Comparison of ENCODE assay signal across 27 cellular contexts in the genomic region with DNA sequence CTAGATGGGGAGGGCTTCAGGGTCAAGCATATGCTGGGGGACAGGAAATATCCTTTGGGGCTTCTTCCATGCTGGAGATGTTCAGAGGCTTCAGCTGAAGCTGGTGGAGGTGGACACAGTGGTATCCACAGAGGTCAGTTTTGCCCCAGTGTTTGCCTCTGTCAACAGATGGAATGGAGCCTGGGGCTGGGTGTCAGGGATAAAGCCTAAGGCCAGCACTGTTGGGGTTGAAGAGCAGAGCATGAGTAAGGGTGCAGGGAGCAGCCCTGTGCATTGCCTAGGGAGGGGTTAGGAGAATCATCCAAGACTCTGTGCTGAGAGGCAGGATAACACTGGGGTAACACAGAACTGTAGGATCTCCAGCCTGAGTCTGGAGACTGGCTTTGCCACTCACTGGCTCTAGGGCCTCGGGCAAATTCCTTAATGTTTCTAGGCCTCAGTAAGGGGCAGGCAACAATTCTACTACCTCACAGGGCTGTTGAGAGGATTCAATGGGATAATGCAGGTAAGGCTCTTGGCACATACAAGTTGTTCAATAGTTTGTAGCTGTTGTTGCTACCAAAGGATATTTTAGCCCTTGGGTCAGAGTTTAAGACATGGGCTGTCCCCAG. TPM values are rescaled to one million over a fixed set of nuclear protein-coding genes. Genes with fewer than 3 reads are reported as not detected.
DNase-seq lines count a peak whose midpoint lies in the region; ATAC-seq, FAIRE-seq and TF ChIP-seq lines count a peak whose summit lies in the region.
"Had no signal": no experiment of that assay in that cellular context is flagged by ENCODE, and none has a peak within 500 bp of the region (broad histone marks: within the 10 kb centered on the region; RNA-seq: fewer than 3 reads in every experiment).

No MANE protein-coding gene starts in this region.

- H3K4me1 ChIP-seq in liver (ENCODE audit: control insufficient read depth in 4 of 4, insufficient read depth in 4 of 4, low read length in 3 of 4): peaks cover 25 to 60% (median 54%) of the 10 kb centered on the region in 4 donors
- H3K4me1 ChIP-seq in HepG2 (ENCODE audit: insufficient read depth, low read length): no peaks in the 10 kb centered on the region
- peaks cover 11% of the 10 kb centered on the region for H3K4me1 ChIP-seq in astrocyte (ENCODE audit: insufficient read depth, low read length)
- peaks cover 11% of the 10 kb centered on the region for H3K4me1 ChIP-seq in smooth muscle cell (ENCODE audit: low read depth)
- H3K4me1 ChIP-seq in MM.1S (ENCODE audit: low read length): peaks cover 5% of the 10 kb centered on the region; the same call in 1 of the 2 replicates
- H3K4me1 ChIP-seq: body of pancreas, esophagus squamous epithelium, HAP-1, testis had no signal

- TF ChIP-seq POLR2A in HepG2 (IDR thresholded peaks at IDR 0.05; ENCODE audit: insufficient read depth in 1 of 2, low read depth in 2 of 2, low read length in 2 of 2): no peak

- no TSS peak for BruUV-seq in HepG2 (replicated peaks; lab: Mats Ljungman, UMichigan)

- intact Hi-C loops in HepG2 (cut with micrococcal nuclease; ENCODE audit: unreplicated experiment): no loop called here

- POLR2A ChIA-PET in HepG2 (lab: Yijun Ruan, JAX): no interaction called here

- H3K36me3 ChIP-seq in liver (ENCODE audit: control insufficient read depth in 4 of 4, insufficient read depth in 3 of 4, low read depth in 1 of 4, low read length in 3 of 4) (no peaks in the 10 kb centered on the region), HepG2 (replicated peaks in 1 of 2; ENCODE audit: control insufficient read depth in 1 of 2, insufficient read depth in 2 of 2, low read length in 2 of 2) (no peaks in the 10 kb centered on the region), astrocyte (ENCODE audit: insufficient read depth, low read length) (no peaks in the 10 kb centered on the region), smooth muscle cell (ENCODE audit: low read depth) (no peaks in the 10 kb centered on the region), MM.1S (replicated peaks; ENCODE audit: insufficient read depth, low read length) (no peaks in the 10 kb centered on the region)
- H3K36me3 ChIP-seq: BLaER1, esophagus squamous epithelium, HAP-1, spleen had no signal

- H3K27ac ChIP-seq in liver (ENCODE audit: low read depth in 1 of 2, low read length in 2 of 2) (peak overlapping the region in 1 of 2 donors; percentile 35), HepG2 (ENCODE audit: extremely low read length, insufficient read depth, low read length) (no peak overlapping the region), astrocyte (ENCODE audit: low read depth, low read length) (no peak overlapping the region), smooth muscle cell (ENCODE audit: low read depth) (peak overlapping the region; percentile 70), MM.1S (ENCODE audit: low read length) (no peak overlapping the region)
- H3K27ac ChIP-seq: BLaER1, body of pancreas, esophagus squamous epithelium, RWPE1, spleen, testis had no signal

- TF ChIP-seq CTCF in liver (IDR thresholded peaks at IDR 0.05; ENCODE audit: low read depth, low read length, missing input control) (no peak), HepG2 (CRISPR knock-in tag; IDR thresholded peaks at IDR 0.05) (no peak), astrocyte (IDR thresholded peaks at IDR 0.05; ENCODE audit: insufficient read depth, low read depth, low read length) (no peak), smooth muscle cell (IDR thresholded peaks at IDR 0.05; ENCODE audit: borderline replicate concordance, insufficient read depth, poor library complexity, severe bottlenecking) (no peak), MM.1S (IDR thresholded peaks at IDR 0.05; ENCODE audit: low read length) (no peak)

- DNase-seq in HepG2 (ENCODE audit: low spot score): no peak
- no peak for DNase-seq in astrocyte (ENCODE audit: low read depth)
- DNase-seq in left lobe of liver (ENCODE audit: low spot score): peak; percentile 78
- DNase-seq in smooth muscle cell (lab: John Stamatoyannopoulos, UW; ENCODE audit: unreplicated experiment): no peak
- no peak for DNase-seq in NCI-H1930 (lab: John Stamatoyannopoulos, UW)
- DNase-seq in AG08396 (ENCODE audit: low spot score): no peak
- DNase-seq in MM.1S: no peak
- DNase-seq: activated CD4-positive, alpha-beta T cell treated with anti-CD3 and anti-CD28 coated beads, Interleukin-2, amount 50 U/mL, for 48 hours; activated naive CD8-positive, alpha-beta T cell treated with anti-CD3 and anti-CD28 coated beads, Interleukin-2, amount 50 U/mL, for 24 hours; effector CD8-positive, alpha-beta T cell; esophagus squamous epithelium; NCI-H1105; NCI-H2029; NCI-H2227 treated with DMSO at 0.1 percent for 48 hours; NCI-H774; spleen; stimulated activated CD4-positive, alpha-beta T cell treated with anti-CD3 and anti-CD28 coated beads, Interleukin-4, amount 100 ng/mL, for 1 hour; stimulated activated naive CD4-positive, alpha-beta T cell; testis had no signal

- TF ChIP-seq RAD21 in liver (IDR thresholded peaks at IDR 0.05) (no peak), HepG2 (CRISPR knock-in tag; IDR thresholded peaks at IDR 0.05) (no peak)

- no peak overlapping the region for H3K9ac ChIP-seq in liver (ENCODE audit: low read depth in 1 of 2, low read length in 2 of 2)
- H3K9ac ChIP-seq in HepG2 (ENCODE audit: insufficient read depth, low read depth, low read length): no peak overlapping the region
- H3K9ac ChIP-seq in astrocyte (ENCODE audit: low read length): no peak overlapping the region
- no peak overlapping the region for H3K9ac ChIP-seq in smooth muscle cell (ENCODE audit: low read depth)
- no peak overlapping the region for H3K9ac ChIP-seq in MM.1S (ENCODE audit: low read length)
- H3K9ac ChIP-seq: BLaER1 had no signal

- H3K27me3 ChIP-seq in liver (ENCODE audit: control insufficient read depth in 4 of 4, insufficient read depth in 4 of 4, low read length in 3 of 4): no peaks in the 10 kb centered on the region
- no peaks in the 10 kb centered on the region; a peak in 1 of 5 replicates for H3K27me3 ChIP-seq in HepG2 (ENCODE audit: control insufficient read depth in 1 of 2, insufficient read depth in 2 of 2, low read length in 2 of 2)
- H3K27me3 ChIP-seq in astrocyte (ENCODE audit: insufficient read depth, low read length): no peaks in the 10 kb centered on the region
- H3K27me3 ChIP-seq in smooth muscle cell (ENCODE audit: low read depth): no peaks in the 10 kb centered on the region
- H3K27me3 ChIP-seq in MM.1S (replicated peaks; ENCODE audit: insufficient read depth, low read length): no peaks in the 10 kb centered on the region
- H3K27me3 ChIP-seq: BLaER1, body of pancreas, esophagus squamous epithelium, spleen, testis had no signal

- FAIRE-seq in HepG2 (lab: Jason Lieb, UNC) (no peak), astrocyte (lab: Jason Lieb, UNC) (peak; percentile 37)
- FAIRE-seq: GM12878 had no signal

- no peaks in the 10 kb centered on the region for H3K9me3 ChIP-seq in liver (ENCODE audit: control insufficient read depth in 4 of 4, low read length in 3 of 4)
- H3K9me3 ChIP-seq in HepG2 (ENCODE audit: low read length): no peaks in the 10 kb centered on the region
- H3K9me3 ChIP-seq in astrocyte (ENCODE audit: insufficient read depth, low read depth, low read length): no peaks in the 10 kb centered on the region
- H3K9me3 ChIP-seq in smooth muscle cell (replicated peaks; ENCODE audit: low read depth): no peaks in the 10 kb centered on the region
- no peaks in the 10 kb centered on the region for H3K9me3 ChIP-seq in MM.1S (replicated peaks; ENCODE audit: insufficient read depth, low read length)
- H3K9me3 ChIP-seq: body of pancreas, esophagus squamous epithelium, HAP-1, testis had no signal

- TF ChIP-seq EP300 in HepG2 (IDR thresholded peaks at IDR 0.05; ENCODE audit: low read depth in 2 of 2, low read length in 2 of 2) (no peak), HepG2 (CRISPR knock-in tag; IDR thresholded peaks at IDR 0.05; ENCODE audit: borderline replicate concordance) (no peak)

- peaks cover 6% of the 10 kb centered on the region for H3F3A ChIP-seq in smooth muscle cell (ENCODE audit: low read depth)
- no peaks in the 10 kb centered on the region for H3F3A ChIP-seq in MM.1S (ENCODE audit: insufficient read depth, low read length)

- H3K4me2 ChIP-seq in HepG2 (ENCODE audit: low read depth, low read length) (no peak overlapping the region), astrocyte (ENCODE audit: low read length) (peak overlapping the region; percentile 46), smooth muscle cell (peak overlapping the region; percentile 54), MM.1S (ENCODE audit: low read depth, low read length) (no peak overlapping the region)
- H3K4me2 ChIP-seq: BLaER1 had no signal

- H3K4me3 ChIP-seq in liver (ENCODE audit: low read depth in 1 of 3, low read length in 3 of 3) (no peak overlapping the region), HepG2 (replicated peaks in 1 of 3; ENCODE audit: insufficient read depth in 1 of 3, low read depth in 2 of 3, low read length in 3 of 3) (no peak overlapping the region), astrocyte (ENCODE audit: insufficient read depth, low read depth, low read length) (no peak overlapping the region), smooth muscle cell (no peak overlapping the region), MM.1S (ENCODE audit: low read length) (no peak overlapping the region)
- H3K4me3 ChIP-seq: BLaER1, body of pancreas, esophagus squamous epithelium, GM12878, HAP-1, spleen, testis had no signal

- H4K20me1 ChIP-seq in HepG2 (ENCODE audit: insufficient read depth, low read length) (no peaks in the 10 kb centered on the region), astrocyte (ENCODE audit: insufficient read depth, low read length) (no peaks in the 10 kb centered on the region), smooth muscle cell (ENCODE audit: low read depth) (no peaks in the 10 kb centered on the region), MM.1S (ENCODE audit: insufficient read depth, low read length) (no peaks in the 10 kb centered on the region)
- H4K20me1 ChIP-seq: BLaER1 had no signal

- H3K36me3 Mint-ChIP-seq in astrocyte (ENCODE audit: low read depth, unreplicated experiment): peaks cover 2% of the 10 kb centered on the region

- CTCF ChIA-PET in HepG2 (lab: Yijun Ruan, JAX; ENCODE audit: low intra/inter-chr PET ratio, low total read pairs): no interaction called here

- WGBS in liver: 89% methylated on average over 1 of the region's 1 CpG
- 60% methylated on average over 1 of the region's 1 CpG for WGBS in HepG2 (ENCODE audit: low lambda C conversion rate)
- WGBS in smooth muscle cell (ENCODE audit: low lambda C conversion rate): 46% methylated on average over 1 of the region's 1 CpG

- peaks cover 7% of the 10 kb centered on the region for H3K27me3 Mint-ChIP-seq in astrocyte (ENCODE audit: low read depth, unreplicated experiment)
- H3K27me3 Mint-ChIP-seq: activated naive CD8-positive, alpha-beta T cell treated with anti-CD3 and anti-CD28 coated beads, Interleukin-2, amount 50 U/mL, for 24 hours had no signal

- H3K4me3 Mint-ChIP-seq in astrocyte (ENCODE audit: unreplicated experiment): no peak overlapping the region
- H3K4me3 Mint-ChIP-seq: activated naive CD8-positive, alpha-beta T cell treated with anti-CD3 and anti-CD28 coated beads, Interleukin-2, amount 50 U/mL, for 24 hours had no signal

- no peaks in the 10 kb centered on the region for H3K9me2 ChIP-seq in MM.1S (replicated peaks; ENCODE audit: insufficient read depth, low read length)

- ATAC-seq in HepG2: no peak
- peak; percentile 50 for ATAC-seq in left lobe of liver
- ATAC-seq: activated naive CD8-positive, alpha-beta T cell treated with anti-CD3 and anti-CD28 coated beads, Interleukin-2, amount 50 U/mL, for 24 hours; body of pancreas; GM12878 had no signal

- no peaks in the 10 kb centered on the region for H3K9me3 Mint-ChIP-seq in astrocyte (ENCODE audit: unreplicated experiment)
- H3K9me3 Mint-ChIP-seq: activated naive CD8-positive, alpha-beta T cell treated with anti-CD3 and anti-CD28 coated beads, Interleukin-2, amount 50 U/mL, for 24 hours had no signal

- no peaks in the 10 kb centered on the region for H3K79me2 ChIP-seq in HepG2 (ENCODE audit: insufficient read depth, low read length)
- no peaks in the 10 kb centered on the region for H3K79me2 ChIP-seq in astrocyte (ENCODE audit: insufficient read depth, low read length)
- H3K79me2 ChIP-seq in smooth muscle cell (ENCODE audit: low read depth): no peaks in the 10 kb centered on the region
- no peaks in the 10 kb centered on the region for H3K79me2 ChIP-seq in MM.1S (ENCODE audit: low read length)

- no peak overlapping the region for H2AFZ ChIP-seq in HepG2 (ENCODE audit: low read length)
- no peak overlapping the region for H2AFZ ChIP-seq in astrocyte (ENCODE audit: low read depth, low read length)
- H2AFZ ChIP-seq in smooth muscle cell (ENCODE audit: low read depth): no peak overlapping the region
- H2AFZ ChIP-seq in MM.1S (ENCODE audit: low read length): no peak overlapping the region

- peaks cover 27% of the 10 kb centered on the region for H3K4me1 Mint-ChIP-seq in astrocyte (ENCODE audit: low read depth, unreplicated experiment)

- in situ Hi-C loops in HepG2 (cut with HindIII; ENCODE audit: extremely low pct_ligation_motif_present, low pct_unique_long_range_greater_than_20kb): no loop called here

- peak overlapping the region; percentile 86 for H3K27ac Mint-ChIP-seq in astrocyte (ENCODE audit: unreplicated experiment)
- H3K27ac Mint-ChIP-seq: activated naive CD8-positive, alpha-beta T cell treated with anti-CD3 and anti-CD28 coated beads, Interleukin-2, amount 50 U/mL, for 24 hours had no signal

RNA-seq across cellular contexts. Expression of a gene that starts 21.8 kb away (rescaled TPM):
- not detected for total RNA-seq in liver
- polyA plus RNA-seq in liver: not detected
- 1.7 and 1.8 TPM in 2 replicates for total RNA-seq in HepG2 (2016; rRNA removed; fragmentation: Illumina TruSeq; extraction: Trizol)
- total RNA-seq in HepG2 (2016; cell fraction: cytosol; rRNA removed; fragmentation: Illumina TruSeq; extraction: Trizol; ENCODE audit: low read depth): 0.62 TPM in 1 of 2 replicates, not detected in the other
- 0.56 and 1.0 TPM in 2 replicates for total RNA-seq in HepG2 (2016; cell fraction: insoluble cytoplasmic fraction; rRNA removed; fragmentation: Illumina TruSeq; extraction: Trizol)
- 0.34 TPM in 1 of 2 replicates, not detected in the other for total RNA-seq in HepG2 (2016; cell fraction: membrane; rRNA removed; fragmentation: Illumina TruSeq; extraction: Trizol)
- total RNA-seq in HepG2 (2016; cell fraction: nucleus; rRNA removed; fragmentation: Illumina TruSeq; extraction: Trizol): not detected in 2 replicates
- not detected in 2 replicates for polyA plus RNA-seq in HepG2 (2011; rRNA removed)
- 0.18 TPM in 1 of 2 replicates, not detected in the other for polyA plus RNA-seq in HepG2 (2011; cell fraction: cytosol; rRNA removed)
- 1.1 TPM in 1 of 2 replicates, not detected in the other for polyA plus RNA-seq in HepG2 (2011; cell fraction: nucleus; rRNA removed)
- polyA plus RNA-seq in HepG2 (2012): not detected in 2 replicates
- 0.51 TPM in 1 of 2 replicates, not detected in the other for polyA plus RNA-seq in HepG2 (2016; cell fraction: cytosol; fragmentation: Illumina TruSeq; extraction: Trizol; ENCODE audit: low read depth)
- 1.1 and 2.1 TPM in 2 replicates for polyA plus RNA-seq in HepG2 (2016; cell fraction: insoluble cytoplasmic fraction; fragmentation: Illumina TruSeq; extraction: Trizol; ENCODE audit: low read depth)
- polyA plus RNA-seq in HepG2 (2016; cell fraction: membrane; fragmentation: Illumina TruSeq; extraction: Trizol; ENCODE audit: low read depth): not detected in 2 replicates
- not detected in 2 replicates for polyA plus RNA-seq in HepG2 (2016; cell fraction: nucleus; fragmentation: Illumina TruSeq; extraction: Trizol; ENCODE audit: insufficient read depth, low read depth)
- not detected in 2 replicates for polyA minus RNA-seq in HepG2 (2011; rRNA and poly(A)+ RNA removed; ENCODE audit: low replicate concordance)
- not detected in 2 replicates for polyA minus RNA-seq in HepG2 (2011; cell fraction: cytosol; rRNA and poly(A)+ RNA removed)
- not detected in 2 replicates for polyA minus RNA-seq in HepG2 (2011; cell fraction: nucleus; rRNA and poly(A)+ RNA removed)
- total RNA-seq in astrocyte: 60.0 and 63.0 TPM in 2 replicates
- total RNA-seq in left lobe of liver: not detected
- total RNA-seq in smooth muscle cell: 39.0 and 95.1 TPM in 2 replicates
- 35.8 and 77.7 TPM in 2 replicates for polyA plus RNA-seq in smooth muscle cell
- total RNA-seq: A673, body of pancreas, esophagus squamous epithelium, GM12878, myocyte had no signal

RNA-seq across cellular contexts. Expression of a gene that starts 26.3 kb away (rescaled TPM):
- total RNA-seq in liver: under 1 TPM; 0.09 to 0.67 TPM
- polyA plus RNA-seq in liver: 10 to 100 TPM in 1 of 2 donors, under 1 TPM in 1; 0.22 to 12.7 TPM
- total RNA-seq in HepG2 (2016; rRNA removed; fragmentation: Illumina TruSeq; extraction: Trizol): not detected in 2 replicates
- not detected in 2 replicates for total RNA-seq in HepG2 (2016; cell fraction: cytosol; rRNA removed; fragmentation: Illumina TruSeq; extraction: Trizol; ENCODE audit: low read depth)
- not detected in 2 replicates for total RNA-seq in HepG2 (2016; cell fraction: insoluble cytoplasmic fraction; rRNA removed; fragmentation: Illumina TruSeq; extraction: Trizol)
- not detected in 2 replicates for total RNA-seq in HepG2 (2016; cell fraction: membrane; rRNA removed; fragmentation: Illumina TruSeq; extraction: Trizol)
- total RNA-seq in HepG2 (2016; cell fraction: nucleus; rRNA removed; fragmentation: Illumina TruSeq; extraction: Trizol): not detected in 2 replicates
- polyA plus RNA-seq in HepG2 (2011; rRNA removed): not detected in 2 replicates
- not detected in 2 replicates for polyA plus RNA-seq in HepG2 (2011; cell fraction: cytosol; rRNA removed)
- polyA plus RNA-seq in HepG2 (2011; cell fraction: nucleus; rRNA removed): not detected in 2 replicates
- polyA plus RNA-seq in HepG2 (2012): 0.55 TPM in 1 of 2 replicates, not detected in the other
- not detected in 2 replicates for polyA plus RNA-seq in HepG2 (2016; cell fraction: cytosol; fragmentation: Illumina TruSeq; extraction: Trizol; ENCODE audit: low read depth)
- polyA plus RNA-seq in HepG2 (2016; cell fraction: insoluble cytoplasmic fraction; fragmentation: Illumina TruSeq; extraction: Trizol; ENCODE audit: low read depth): not detected in 2 replicates
- not detected in 2 replicates for polyA plus RNA-seq in HepG2 (2016; cell fraction: membrane; fragmentation: Illumina TruSeq; extraction: Trizol; ENCODE audit: low read depth)
- polyA plus RNA-seq in HepG2 (2016; cell fraction: nucleus; fragmentation: Illumina TruSeq; extraction: Trizol; ENCODE audit: insufficient read depth, low read depth): not detected in 2 replicates
- polyA minus RNA-seq in HepG2 (2011; rRNA and poly(A)+ RNA removed; ENCODE audit: low replicate concordance): not detected in 2 replicates
- polyA minus RNA-seq in HepG2 (2011; cell fraction: cytosol; rRNA and poly(A)+ RNA removed): not detected in 2 replicates
- not detected in 2 replicates for polyA minus RNA-seq in HepG2 (2011; cell fraction: nucleus; rRNA and poly(A)+ RNA removed)
- 0.24 TPM in 1 of 2 replicates, not detected in the other for total RNA-seq in astrocyte
- 1.7 TPM for total RNA-seq in left lobe of liver
- total RNA-seq in smooth muscle cell: 1.6 and 2.7 TPM in 2 replicates
- 5.5 and 7.3 TPM in 2 replicates for polyA plus RNA-seq in smooth muscle cell
- total RNA-seq: A673, GM12878 had no signal

RNA-seq across cellular contexts. Expression of a gene that starts 37.9 kb away (rescaled TPM):
- total RNA-seq in liver: 10 to 100 TPM; 21.8 to 22.0 TPM
- polyA plus RNA-seq in liver: 10 to 100 TPM in 1 of 2 donors, 1 to 10 TPM in 1; 8.1 to 20.3 TPM
- total RNA-seq in HepG2 (2016; rRNA removed; fragmentation: Illumina TruSeq; extraction: Trizol): 52.2 and 59.0 TPM in 2 replicates
- 32.5 and 39.5 TPM in 2 replicates for total RNA-seq in HepG2 (2016; cell fraction: cytosol; rRNA removed; fragmentation: Illumina TruSeq; extraction: Trizol; ENCODE audit: low read depth)
- 50.3 and 53.4 TPM in 2 replicates for total RNA-seq in HepG2 (2016; cell fraction: insoluble cytoplasmic fraction; rRNA removed; fragmentation: Illumina TruSeq; extraction: Trizol)
- 72.2 and 82.9 TPM in 2 replicates for total RNA-seq in HepG2 (2016; cell fraction: membrane; rRNA removed; fragmentation: Illumina TruSeq; extraction: Trizol)
- 29.8 and 32.8 TPM in 2 replicates for total RNA-seq in HepG2 (2016; cell fraction: nucleus; rRNA removed; fragmentation: Illumina TruSeq; extraction: Trizol)
- 60.3 and 65.6 TPM in 2 replicates for polyA plus RNA-seq in HepG2 (2011; rRNA removed)
- 59.3 and 64.4 TPM in 2 replicates for polyA plus RNA-seq in HepG2 (2011; cell fraction: cytosol; rRNA removed)
- 71.8 and 75.7 TPM in 2 replicates for polyA plus RNA-seq in HepG2 (2011; cell fraction: nucleus; rRNA removed)
- polyA plus RNA-seq in HepG2 (2012): 36.1 and 46.4 TPM in 2 replicates
- polyA plus RNA-seq in HepG2 (2016; cell fraction: cytosol; fragmentation: Illumina TruSeq; extraction: Trizol; ENCODE audit: low read depth): 51.9 and 71.1 TPM in 2 replicates
- polyA plus RNA-seq in HepG2 (2016; cell fraction: insoluble cytoplasmic fraction; fragmentation: Illumina TruSeq; extraction: Trizol; ENCODE audit: low read depth): 67.7 and 77.1 TPM in 2 replicates
- 72.0 and 86.2 TPM in 2 replicates for polyA plus RNA-seq in HepG2 (2016; cell fraction: membrane; fragmentation: Illumina TruSeq; extraction: Trizol; ENCODE audit: low read depth)
- 65.4 and 71.2 TPM in 2 replicates for polyA plus RNA-seq in HepG2 (2016; cell fraction: nucleus; fragmentation: Illumina TruSeq; extraction: Trizol; ENCODE audit: insufficient read depth, low read depth)
- 55.8 and 105 TPM in 2 replicates for polyA minus RNA-seq in HepG2 (2011; rRNA and poly(A)+ RNA removed; ENCODE audit: low replicate concordance)
- 19.1 and 20.7 TPM in 2 replicates for polyA minus RNA-seq in HepG2 (2011; cell fraction: cytosol; rRNA and poly(A)+ RNA removed)
- 38.1 and 44.4 TPM in 2 replicates for polyA minus RNA-seq in HepG2 (2011; cell fraction: nucleus; rRNA and poly(A)+ RNA removed)
- 215 and 216 TPM in 2 replicates for total RNA-seq in astrocyte
- total RNA-seq in left lobe of liver: 19.9 TPM
- total RNA-seq in smooth muscle cell: 64.2 and 95.9 TPM in 2 replicates
- polyA plus RNA-seq in smooth muscle cell: 86.5 and 87.4 TPM in 2 replicates

RNA-seq across cellular contexts. Expression of a gene that starts 39.5 kb away (rescaled TPM):
- total RNA-seq in liver (10 to 100 TPM; 53.9 to 85.0 TPM), HepG2 (2016; rRNA removed; fragmentation: Illumina TruSeq; extraction: Trizol) (87.6 and 98.8 TPM in 2 replicates), astrocyte (59.9 and 67.7 TPM in 2 replicates), left lobe of liver (78.3 TPM), smooth muscle cell (45.5 and 49.1 TPM in 2 replicates)
- polyA plus RNA-seq in liver (100 to 1,000 TPM in 1 of 2 donors, 10 to 100 TPM in 1; 85.7 to 101 TPM), HepG2 (2011; rRNA removed) (86.7 and 95.1 TPM in 2 replicates), smooth muscle cell (133 and 151 TPM in 2 replicates)
- 118 and 152 TPM in 2 replicates for total RNA-seq in HepG2 (2016; cell fraction: cytosol; rRNA removed; fragmentation: Illumina TruSeq; extraction: Trizol; ENCODE audit: low read depth)
- 74.7 and 95.4 TPM in 2 replicates for total RNA-seq in HepG2 (2016; cell fraction: insoluble cytoplasmic fraction; rRNA removed; fragmentation: Illumina TruSeq; extraction: Trizol)
- 139 and 187 TPM in 2 replicates for total RNA-seq in HepG2 (2016; cell fraction: membrane; rRNA removed; fragmentation: Illumina TruSeq; extraction: Trizol)
- 49.1 and 55.1 TPM in 2 replicates for total RNA-seq in HepG2 (2016; cell fraction: nucleus; rRNA removed; fragmentation: Illumina TruSeq; extraction: Trizol)
- polyA plus RNA-seq in HepG2 (2011; cell fraction: cytosol; rRNA removed): 65.5 and 120 TPM in 2 replicates
- 88.2 and 88.7 TPM in 2 replicates for polyA plus RNA-seq in HepG2 (2011; cell fraction: nucleus; rRNA removed)
- polyA plus RNA-seq in HepG2 (2012): 64.0 and 65.2 TPM in 2 replicates
- 134 and 181 TPM in 2 replicates for polyA plus RNA-seq in HepG2 (2016; cell fraction: cytosol; fragmentation: Illumina TruSeq; extraction: Trizol; ENCODE audit: low read depth)
- 104 and 131 TPM in 2 replicates for polyA plus RNA-seq in HepG2 (2016; cell fraction: insoluble cytoplasmic fraction; fragmentation: Illumina TruSeq; extraction: Trizol; ENCODE audit: low read depth)
- 176 and 207 TPM in 2 replicates for polyA plus RNA-seq in HepG2 (2016; cell fraction: membrane; fragmentation: Illumina TruSeq; extraction: Trizol; ENCODE audit: low read depth)
- 104 and 121 TPM in 2 replicates for polyA plus RNA-seq in HepG2 (2016; cell fraction: nucleus; fragmentation: Illumina TruSeq; extraction: Trizol; ENCODE audit: insufficient read depth, low read depth)
- 82.4 and 267 TPM in 2 replicates for polyA minus RNA-seq in HepG2 (2011; rRNA and poly(A)+ RNA removed; ENCODE audit: low replicate concordance)
- polyA minus RNA-seq in HepG2 (2011; cell fraction: cytosol; rRNA and poly(A)+ RNA removed): 16.1 and 23.4 TPM in 2 replicates
- 22.9 TPM in 2 replicates for polyA minus RNA-seq in HepG2 (2011; cell fraction: nucleus; rRNA and poly(A)+ RNA removed)

RNA-seq across cellular contexts. Expression of a gene that starts 58.7 kb away (rescaled TPM):
- 10 to 100 TPM in 1 of 2 donors, 1 to 10 TPM in 1; 3.4 to 13.3 TPM for total RNA-seq in liver
- 10 to 100 TPM in 1 of 2 donors, 1 to 10 TPM in 1; 3.8 to 11.5 TPM for polyA plus RNA-seq in liver
- total RNA-seq in HepG2 (2016; rRNA removed; fragmentation: Illumina TruSeq; extraction: Trizol): 0.22 TPM in 1 of 2 replicates, not detected in the other
- total RNA-seq in HepG2 (2016; cell fraction: cytosol; rRNA removed; fragmentation: Illumina TruSeq; extraction: Trizol; ENCODE audit: low read depth): not detected in 2 replicates
- total RNA-seq in HepG2 (2016; cell fraction: insoluble cytoplasmic fraction; rRNA removed; fragmentation: Illumina TruSeq; extraction: Trizol): 0.04 TPM in 1 of 2 replicates, not detected in the other
- not detected in 2 replicates for total RNA-seq in HepG2 (2016; cell fraction: membrane; rRNA removed; fragmentation: Illumina TruSeq; extraction: Trizol)
- total RNA-seq in HepG2 (2016; cell fraction: nucleus; rRNA removed; fragmentation: Illumina TruSeq; extraction: Trizol): not detected in 2 replicates
- polyA plus RNA-seq in HepG2 (2011; rRNA removed): 0.55 and 0.81 TPM in 2 replicates
- 0.15 and 0.27 TPM in 2 replicates for polyA plus RNA-seq in HepG2 (2011; cell fraction: cytosol; rRNA removed)
- 6.7 and 6.8 TPM in 2 replicates for polyA plus RNA-seq in HepG2 (2011; cell fraction: nucleus; rRNA removed)
- polyA plus RNA-seq in HepG2 (2012): 0.96 and 1.3 TPM in 2 replicates
- not detected in 2 replicates for polyA plus RNA-seq in HepG2 (2016; cell fraction: cytosol; fragmentation: Illumina TruSeq; extraction: Trizol; ENCODE audit: low read depth)
- not detected in 2 replicates for polyA plus RNA-seq in HepG2 (2016; cell fraction: insoluble cytoplasmic fraction; fragmentation: Illumina TruSeq; extraction: Trizol; ENCODE audit: low read depth)
- not detected in 2 replicates for polyA plus RNA-seq in HepG2 (2016; cell fraction: membrane; fragmentation: Illumina TruSeq; extraction: Trizol; ENCODE audit: low read depth)
- polyA plus RNA-seq in HepG2 (2016; cell fraction: nucleus; fragmentation: Illumina TruSeq; extraction: Trizol; ENCODE audit: insufficient read depth, low read depth): 0.29 and 0.89 TPM in 2 replicates
- 0.14 TPM in 1 of 2 replicates, not detected in the other for polyA minus RNA-seq in HepG2 (2011; rRNA and poly(A)+ RNA removed; ENCODE audit: low replicate concordance)
- polyA minus RNA-seq in HepG2 (2011; cell fraction: cytosol; rRNA and poly(A)+ RNA removed): 0.18 and 0.79 TPM in 2 replicates
- 0.37 and 0.64 TPM in 2 replicates for polyA minus RNA-seq in HepG2 (2011; cell fraction: nucleus; rRNA and poly(A)+ RNA removed)
- 65.0 and 102 TPM in 2 replicates for total RNA-seq in astrocyte
- 9.4 TPM for total RNA-seq in left lobe of liver
- total RNA-seq in smooth muscle cell: 36.6 and 39.7 TPM in 2 replicates
- polyA plus RNA-seq in smooth muscle cell: 141 and 163 TPM in 2 replicates

Comparison
In these comparisons a context has a peak if more than half of its experiments do, and no peak if none do; other contexts are left out.
1. H3K4me2 ChIP-seq: peak in astrocyte (single experiment) and smooth muscle cell (single experiment); none in HepG2 (single experiment) and MM.1S (single experiment).
2. RNA of a gene that starts 21.8 kb away (total RNA-seq): 39.0 to 95.1 TPM in smooth muscle cell and 60.0 to 63.0 TPM in astrocyte; 0.34 to 1.8 TPM in HepG2, not detected in liver and not detected in left lobe of liver (single experiment); every median in the first group is over 10 times any median in the second.